ENCODE assay signal across 9 cellular contexts in the genomic region with DNA sequence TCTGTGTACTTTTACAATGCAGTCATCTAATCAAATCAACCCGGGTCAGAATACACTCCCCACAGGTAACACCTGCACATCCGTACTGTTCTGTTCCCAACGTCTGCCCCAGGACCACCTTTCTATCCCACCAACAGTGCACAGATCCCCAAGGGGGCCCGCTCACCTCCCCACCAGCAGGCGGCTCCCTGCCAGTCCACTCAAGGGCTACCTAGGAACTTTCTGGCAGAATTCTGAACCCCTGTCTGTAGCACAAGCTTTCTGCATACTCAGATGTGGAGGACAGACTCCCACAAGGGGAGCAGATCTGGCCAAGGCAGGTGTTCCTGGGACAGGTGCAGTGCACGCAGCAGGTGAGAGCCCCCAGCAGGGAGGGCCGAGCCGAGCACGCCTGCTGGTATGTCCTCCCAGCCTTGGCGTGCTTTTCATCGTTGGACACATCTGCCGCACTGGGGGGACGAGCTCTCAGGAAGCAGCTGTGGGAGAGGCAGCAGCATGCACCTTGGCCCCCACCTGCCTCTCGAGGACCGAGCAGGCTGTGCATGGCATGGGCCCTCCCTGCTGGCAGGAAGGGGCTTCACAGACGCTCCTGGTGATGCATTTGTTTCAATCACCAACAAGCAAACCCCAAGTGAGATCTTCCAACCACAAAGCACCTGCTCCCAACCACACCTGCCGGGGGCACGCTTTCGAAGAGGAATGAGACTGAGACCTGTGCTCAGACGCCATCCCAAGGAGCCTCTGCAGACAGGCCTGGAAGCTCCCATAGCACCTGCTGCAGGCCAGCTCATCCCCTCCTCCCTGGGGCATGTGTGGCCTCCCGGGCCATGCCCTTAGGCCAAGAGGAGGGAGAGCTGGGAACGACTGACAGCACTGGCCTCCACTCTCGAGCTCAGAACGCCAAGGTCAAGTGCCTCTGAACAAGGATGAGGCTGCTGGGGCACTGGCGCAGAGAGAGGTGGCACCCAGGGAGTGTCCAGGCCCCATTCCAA. TPM values are rescaled to one million over a fixed set of nuclear protein-coding genes. Genes with fewer than 3 reads are reported as not detected.
DNase-seq lines count a peak whose midpoint lies in the region; ATAC-seq and TF ChIP-seq lines count a peak whose summit lies in the region.
"Had no signal": no experiment of that assay in that cellular context is flagged by ENCODE, and none has a peak within 500 bp of the region (broad histone marks: within the 10 kb centered on the region; RNA-seq: fewer than 3 reads in every experiment).

No MANE protein-coding gene starts in this region.

- H3K4me2 ChIP-seq in DND-41 (ENCODE audit: insufficient read depth, low read length), result no peak overlapping the region

- H3K36me3 ChIP-seq in DND-41 (ENCODE audit: insufficient read depth, low read length) (no peaks in the 10 kb centered on the region), sigmoid colon (peaks cover 0 to 8% (median 0%) of the 10 kb centered on the region in 4 donors)
- H3K36me3 ChIP-seq: ovary had no signal

- H3K27me3 ChIP-seq in DND-41 (ENCODE audit: insufficient read depth, low read length, poor library complexity) (peaks cover 7% of the 10 kb centered on the region), sigmoid colon (no peaks in the 10 kb centered on the region)
- H3K27me3 ChIP-seq: ovary had no signal

- peaks cover 2% of the 10 kb centered on the region; the same call in 1 of the 2 replicates for H3K36me3 Mint-ChIP-seq in WTC11
- no peaks in the 10 kb centered on the region for H3K36me3 Mint-ChIP-seq in mesothelial cell of epicardium

- POLR2A ChIA-PET in WTC11 (lab: Charles Lee), result no interaction called here

- H2AFZ ChIP-seq in DND-41 (ENCODE audit: low read depth, low read length), result no peak overlapping the region

- H3K79me2 ChIP-seq in DND-41 (ENCODE audit: insufficient read depth, low read length), result no peaks in the 10 kb centered on the region

- H4K20me1 ChIP-seq in DND-41 (ENCODE audit: insufficient read depth, low read length), result peaks cover 20% of the 10 kb centered on the region

- H3K4me3 Mint-ChIP-seq in WTC11, result no peak overlapping the region
- H3K4me3 Mint-ChIP-seq in mesothelial cell of epicardium, result no peak overlapping the region

- TF ChIP-seq EP300 in sigmoid colon (IDR thresholded peaks at IDR 0.05), result no peak

- TF ChIP-seq CTCF in DND-41 (IDR thresholded peaks at IDR 0.05; ENCODE audit: borderline replicate concordance, extremely low read depth, low read length, poor library complexity, severe bottlenecking), result no peak
- TF ChIP-seq CTCF in WTC11 (IDR thresholded peaks at IDR 0.05), result no peak
- TF ChIP-seq CTCF in sigmoid colon (IDR thresholded peaks at IDR 0.05), result peak in 1 of 4 experiments; percentile 6
- TF ChIP-seq CTCF in mesothelial cell of epicardium (IDR thresholded peaks at IDR 0.05; ENCODE audit: unreplicated experiment), result no peak

- H3K9me3 Mint-ChIP-seq in WTC11 (no peaks in the 10 kb centered on the region), mesothelial cell of epicardium (no peaks in the 10 kb centered on the region)

- intact Hi-C loops in sigmoid colon (cut with DNase I), result no loop called here

- 0 out of 3 replicates have a peak, but pooled peaks have one; percentile 17 for ATAC-seq in DND-41 (ENCODE audit: insufficient read depth, low read depth)
- peak; percentile 82 for ATAC-seq in GM19468 (IDR thresholded peaks at IDR 0.05; ENCODE audit: extremely low read depth, unreplicated experiment)
- ATAC-seq in HG03442 (IDR thresholded peaks at IDR 0.05; ENCODE audit: unreplicated experiment), result peak; percentile 73
- no peak; the same call in 1 of the 2 replicates for ATAC-seq in WTC11

- H3K4me1 ChIP-seq in DND-41 (ENCODE audit: insufficient read depth, low read length) (no peaks in the 10 kb centered on the region), sigmoid colon (peaks cover 0 to 65% (median 37%) of the 10 kb centered on the region in 4 donors)

- H3K27ac ChIP-seq in DND-41 (ENCODE audit: low read length) (no peak overlapping the region), sigmoid colon (peak overlapping the region in 3 of 4 donors; percentile 31 to 66 (median 60))
- H3K27ac ChIP-seq: ovary had no signal

- H3K4me1 Mint-ChIP-seq in WTC11 (peaks cover 39% of the 10 kb centered on the region), mesothelial cell of epicardium (peaks cover 38% of the 10 kb centered on the region)

- H3K9me3 ChIP-seq in DND-41 (ENCODE audit: insufficient read depth, low read length, severe bottlenecking), result no peaks in the 10 kb centered on the region
- no peaks in the 10 kb centered on the region for H3K9me3 ChIP-seq in sigmoid colon
- H3K9me3 ChIP-seq: ovary had no signal

- CTCF ChIA-PET in WTC11 (lab: Charles Lee), result interaction anchor here (1.0 kb wide), 2 partner anchors 70 to 390 kb away, joined by 4 to 5 read pairs; no protein-coding TSS in a partner anchor

- 13 to 41% methylated on average over 25 of the region's 25 CpGs for WGBS in sigmoid colon, 2 donors

- H3K9ac ChIP-seq in DND-41 (ENCODE audit: low read depth, low read length), result no peak overlapping the region

- H3K4me3 ChIP-seq in DND-41 (ENCODE audit: low read depth in 1 of 2, low read length in 2 of 2) (no peak overlapping the region), sigmoid colon (no peak overlapping the region)
- H3K4me3 ChIP-seq: ovary had no signal

- no peaks in the 10 kb centered on the region; the same call in 1 of the 2 replicates for H3K27me3 Mint-ChIP-seq in WTC11 (ENCODE audit: low read depth)
- H3K27me3 Mint-ChIP-seq in mesothelial cell of epicardium (ENCODE audit: low read depth), result no peaks in the 10 kb centered on the region

- peak overlapping the region; percentile 65 for H3K27ac Mint-ChIP-seq in WTC11
- no peak overlapping the region for H3K27ac Mint-ChIP-seq in mesothelial cell of epicardium

- TF ChIP-seq POLR2A in sigmoid colon (IDR thresholded peaks at IDR 0.05), result no peak

- peak; percentile 8 for DNase-seq in DND-41
- no peak for DNase-seq in WTC11 (ENCODE audit: low spot score)
- DNase-seq in sigmoid colon, result peak; percentile 60
- DNase-seq in GF-D8 (lab: John Stamatoyannopoulos, UW), result no peak
- DNase-seq in SIG-M5 (lab: John Stamatoyannopoulos, UW), result no peak
- DNase-seq in mesothelial cell of epicardium (ENCODE audit: low spot score in 2 of 2, unreplicated experiment in 2 of 2), result no peak

TF ChIP-seq in WTC11, 78 proteins besides CTCF, POLR2A, EP300 and RAD21 (continues in another document):
- TF ChIP-seq, protein P1, sequence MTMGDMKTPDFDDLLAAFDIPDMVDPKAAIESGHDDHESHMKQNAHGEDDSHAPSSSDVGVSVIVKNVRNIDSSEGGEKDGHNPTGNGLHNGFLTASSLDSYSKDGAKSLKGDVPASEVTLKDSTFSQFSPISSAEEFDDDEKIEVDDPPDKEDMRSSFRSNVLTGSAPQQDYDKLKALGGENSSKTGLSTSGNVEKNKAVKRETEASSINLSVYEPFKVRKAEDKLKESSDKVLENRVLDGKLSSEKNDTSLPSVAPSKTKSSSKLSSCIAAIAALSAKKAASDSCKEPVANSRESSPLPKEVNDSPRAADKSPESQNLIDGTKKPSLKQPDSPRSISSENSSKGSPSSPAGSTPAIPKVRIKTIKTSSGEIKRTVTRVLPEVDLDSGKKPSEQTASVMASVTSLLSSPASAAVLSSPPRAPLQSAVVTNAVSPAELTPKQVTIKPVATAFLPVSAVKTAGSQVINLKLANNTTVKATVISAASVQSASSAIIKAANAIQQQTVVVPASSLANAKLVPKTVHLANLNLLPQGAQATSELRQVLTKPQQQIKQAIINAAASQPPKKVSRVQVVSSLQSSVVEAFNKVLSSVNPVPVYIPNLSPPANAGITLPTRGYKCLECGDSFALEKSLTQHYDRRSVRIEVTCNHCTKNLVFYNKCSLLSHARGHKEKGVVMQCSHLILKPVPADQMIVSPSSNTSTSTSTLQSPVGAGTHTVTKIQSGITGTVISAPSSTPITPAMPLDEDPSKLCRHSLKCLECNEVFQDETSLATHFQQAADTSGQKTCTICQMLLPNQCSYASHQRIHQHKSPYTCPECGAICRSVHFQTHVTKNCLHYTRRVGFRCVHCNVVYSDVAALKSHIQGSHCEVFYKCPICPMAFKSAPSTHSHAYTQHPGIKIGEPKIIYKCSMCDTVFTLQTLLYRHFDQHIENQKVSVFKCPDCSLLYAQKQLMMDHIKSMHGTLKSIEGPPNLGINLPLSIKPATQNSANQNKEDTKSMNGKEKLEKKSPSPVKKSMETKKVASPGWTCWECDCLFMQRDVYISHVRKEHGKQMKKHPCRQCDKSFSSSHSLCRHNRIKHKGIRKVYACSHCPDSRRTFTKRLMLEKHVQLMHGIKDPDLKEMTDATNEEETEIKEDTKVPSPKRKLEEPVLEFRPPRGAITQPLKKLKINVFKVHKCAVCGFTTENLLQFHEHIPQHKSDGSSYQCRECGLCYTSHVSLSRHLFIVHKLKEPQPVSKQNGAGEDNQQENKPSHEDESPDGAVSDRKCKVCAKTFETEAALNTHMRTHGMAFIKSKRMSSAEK (CRISPR knock-in tag; IDR thresholded peaks at IDR 0.05; ENCODE audit: borderline replicate concordance), result no peak
- TF ChIP-seq, protein P2, sequence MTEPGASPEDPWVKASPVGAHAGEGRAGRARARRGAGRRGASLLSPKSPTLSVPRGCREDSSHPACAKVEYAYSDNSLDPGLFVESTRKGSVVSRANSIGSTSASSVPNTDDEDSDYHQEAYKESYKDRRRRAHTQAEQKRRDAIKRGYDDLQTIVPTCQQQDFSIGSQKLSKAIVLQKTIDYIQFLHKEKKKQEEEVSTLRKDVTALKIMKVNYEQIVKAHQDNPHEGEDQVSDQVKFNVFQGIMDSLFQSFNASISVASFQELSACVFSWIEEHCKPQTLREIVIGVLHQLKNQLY (CRISPR knock-in tag; IDR thresholded peaks at IDR 0.05), result no peak
- TF ChIP-seq SOX15 (CRISPR knock-in tag; IDR thresholded peaks at IDR 0.05), result no peak
- TF ChIP-seq ETV6 (CRISPR knock-in tag; IDR thresholded peaks at IDR 0.05), result no peak
- TF ChIP-seq SMAD3 (CRISPR knock-in tag; IDR thresholded peaks at IDR 0.05; ENCODE audit: borderline replicate concordance), result no peak
- TF ChIP-seq, protein P3, sequence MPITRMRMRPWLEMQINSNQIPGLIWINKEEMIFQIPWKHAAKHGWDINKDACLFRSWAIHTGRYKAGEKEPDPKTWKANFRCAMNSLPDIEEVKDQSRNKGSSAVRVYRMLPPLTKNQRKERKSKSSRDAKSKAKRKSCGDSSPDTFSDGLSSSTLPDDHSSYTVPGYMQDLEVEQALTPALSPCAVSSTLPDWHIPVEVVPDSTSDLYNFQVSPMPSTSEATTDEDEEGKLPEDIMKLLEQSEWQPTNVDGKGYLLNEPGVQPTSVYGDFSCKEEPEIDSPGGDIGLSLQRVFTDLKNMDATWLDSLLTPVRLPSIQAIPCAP (CRISPR knock-in tag; IDR thresholded peaks at IDR 0.05), result no peak
- no peak for TF ChIP-seq ZNF121 (CRISPR knock-in tag; IDR thresholded peaks at IDR 0.05)
- TF ChIP-seq CREM (CRISPR knock-in tag; IDR thresholded peaks at IDR 0.05), result no peak
- no peak for TF ChIP-seq GABPB1 (CRISPR knock-in tag; IDR thresholded peaks at IDR 0.05)

RNA-seq across cellular contexts. Expression of a gene that starts 35.9 kb away (rescaled TPM):
- total RNA-seq in WTC11 (2021) (14.3 to 19.0 TPM (median 18.6 TPM) in 3 replicates), sigmoid colon (10 to 100 TPM in 3 of 4 donors, 1 to 10 TPM in 1; 6.9 to 21.3 (median 15.1) TPM), mesothelial cell of epicardium (8.9 to 10.2 TPM (median 9.6 TPM) in 3 replicates)
- polyA plus RNA-seq in sigmoid colon, result 10 to 100 TPM; 48.8 to 61.7 (median 59.5) TPM

Comparison
In these comparisons a context has a peak if more than half of its experiments do, and no peak if none do; other contexts are left out.
1. DNase-seq: peak in DND-41 (single experiment) and sigmoid colon (single experiment); none in WTC11 (single experiment), GF-D8 (single experiment), SIG-M5 (single experiment) and mesothelial cell of epicardium (0 of 2).